Comparison of ENCODE assay signal across 14 cellular contexts in the genomic region with DNA sequence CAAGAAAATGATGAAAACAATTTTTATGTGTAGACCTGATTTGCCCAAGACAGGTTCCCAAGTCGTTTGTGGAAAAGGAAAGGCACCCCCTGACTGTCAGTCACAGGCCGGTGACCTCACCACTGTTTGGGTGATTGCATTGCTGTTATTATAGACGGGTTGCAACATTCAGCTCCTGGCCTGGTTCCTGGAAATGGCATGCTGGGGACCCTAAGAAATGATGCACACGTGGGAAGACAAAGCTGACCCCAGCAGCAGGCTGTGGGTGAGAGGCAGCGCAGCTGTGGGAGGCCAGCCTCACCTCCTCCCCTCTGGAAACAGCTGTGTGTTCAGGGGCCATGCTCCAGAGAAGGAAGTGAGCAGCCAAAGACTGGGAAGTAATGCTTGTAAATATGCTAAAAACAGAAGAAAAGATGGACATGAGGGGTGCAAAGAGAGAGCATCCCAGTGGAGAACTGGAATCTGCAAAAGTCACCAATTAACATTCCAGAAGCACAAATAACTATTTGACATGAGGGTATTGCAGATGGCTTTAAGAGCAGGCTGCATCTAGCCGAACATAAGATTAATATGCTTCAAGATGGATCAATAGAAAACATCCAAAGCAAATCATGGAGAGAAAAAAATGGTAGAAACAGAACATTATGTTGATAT. TPM values are rescaled to one million over a fixed set of nuclear protein-coding genes. Genes with fewer than 3 reads are reported as not detected.
DNase-seq lines count a peak whose midpoint lies in the region; ATAC-seq and TF ChIP-seq lines count a peak whose summit lies in the region.
"Had no signal": no experiment of that assay in that cellular context is flagged by ENCODE, and none has a peak within 500 bp of the region (broad histone marks: within the 10 kb centered on the region; RNA-seq: fewer than 3 reads in every experiment).

No MANE protein-coding gene starts in this region.

- H3K4me2 ChIP-seq in OCI-LY7 (ENCODE audit: low read length) = peak overlapping the region; percentile 16; the same call in 1 of the 2 replicates

- 68% methylated on average over 6 of the region's 6 CpGs for WGBS in esophagus muscularis mucosa

- H3K9me3 Mint-ChIP-seq in activated T-helper 17 cell treated with anti-CD3 and anti-CD28 coated beads, Interleukin-2, amount 50 U/mL, for 72 hours = no peaks in the 10 kb centered on the region
- H3K9me3 Mint-ChIP-seq in Calu3 (ENCODE audit: low read depth, unreplicated experiment) = no peaks in the 10 kb centered on the region

- no peak overlapping the region for H3K4me3 Mint-ChIP-seq in activated T-helper 17 cell treated with anti-CD3 and anti-CD28 coated beads, Interleukin-2, amount 50 U/mL, for 72 hours
- no peak overlapping the region for H3K4me3 Mint-ChIP-seq in Calu3 (ENCODE audit: low read depth, unreplicated experiment)
- H3K4me3 Mint-ChIP-seq: activated naive CD8-positive, alpha-beta T cell had no signal

- TF ChIP-seq CTCF in OCI-LY7 (conservative IDR thresholded peaks at IDR 0.05; ENCODE audit: low read length) (no peak), esophagus muscularis mucosa (IDR thresholded peaks at IDR 0.05) (no peak), Calu3 (IDR thresholded peaks at IDR 0.05; ENCODE audit: unreplicated experiment) (no peak)

- intact Hi-C loops in OCI-LY7 (cut with micrococcal nuclease; ENCODE audit: unreplicated experiment) (no loop called here), esophagus muscularis mucosa (cut with DNase I) (no loop called here), Calu3 (cut with micrococcal nuclease; ENCODE audit: unreplicated experiment) (no loop called here)

- H3K4me3 ChIP-seq in OCI-LY7 (ENCODE audit: low read depth, low read length, poor library complexity, severe bottlenecking) (no peak overlapping the region), esophagus muscularis mucosa (no peak overlapping the region), skeletal muscle cell (ENCODE audit: low read depth, low read length) (no peak overlapping the region)
- H3K4me3 ChIP-seq: psoas muscle had no signal

- BruUV-seq in OCI-LY7 (replicated peaks; lab: Mats Ljungman, UMichigan) (no TSS peak), Calu3 (replicated peaks; lab: Mats Ljungman, UMichigan) (no TSS peak)

- CTCF ChIA-PET in OCI-LY7 (lab: Charles Lee; ENCODE audit: unreplicated experiment) (no interaction called here), Calu3 (lab: Charles Lee) (no interaction called here)

- H3K36me3 ChIP-seq in OCI-LY7 (ENCODE audit: insufficient read depth, low read length) (no peaks in the 10 kb centered on the region), esophagus muscularis mucosa (no peaks in the 10 kb centered on the region)

- no peak overlapping the region for H3K27ac Mint-ChIP-seq in activated T-helper 17 cell treated with anti-CD3 and anti-CD28 coated beads, Interleukin-2, amount 50 U/mL, for 72 hours
- no peak overlapping the region for H3K27ac Mint-ChIP-seq in Calu3 (ENCODE audit: unreplicated experiment)
- H3K27ac Mint-ChIP-seq: activated naive CD8-positive, alpha-beta T cell had no signal

- ATAC-seq in activated T-helper 17 cell treated with anti-CD3 and anti-CD28 coated beads, Interleukin-2, amount 50 U/mL, for 72 hours (replicated peaks) = no peak

- H3K27ac ChIP-seq in OCI-LY7 (ENCODE audit: low read depth, low read length, poor library complexity, severe bottlenecking) (no peak overlapping the region), esophagus muscularis mucosa (replicated peaks in 1 of 4) (no peak overlapping the region)
- H3K27ac ChIP-seq: psoas muscle had no signal

- H3K36me3 Mint-ChIP-seq in activated T-helper 17 cell treated with anti-CD3 and anti-CD28 coated beads, Interleukin-2, amount 50 U/mL, for 72 hours (ENCODE audit: low read depth) = no peaks in the 10 kb centered on the region
- H3K36me3 Mint-ChIP-seq in Calu3 (ENCODE audit: insufficient read depth, unreplicated experiment) = no peaks in the 10 kb centered on the region
- H3K36me3 Mint-ChIP-seq: activated naive CD8-positive, alpha-beta T cell had no signal

- no peak for TF ChIP-seq EP300 in esophagus muscularis mucosa (IDR thresholded peaks at IDR 0.05)

- peaks cover 31% of the 10 kb centered on the region for H3K4me1 Mint-ChIP-seq in activated T-helper 17 cell treated with anti-CD3 and anti-CD28 coated beads, Interleukin-2, amount 50 U/mL, for 72 hours
- no peaks in the 10 kb centered on the region for H3K4me1 Mint-ChIP-seq in Calu3 (ENCODE audit: low read depth, unreplicated experiment)

- no peaks in the 10 kb centered on the region for H3K27me3 Mint-ChIP-seq in activated T-helper 17 cell treated with anti-CD3 and anti-CD28 coated beads, Interleukin-2, amount 50 U/mL, for 72 hours
- H3K27me3 Mint-ChIP-seq in Calu3 (ENCODE audit: unreplicated experiment) = peaks cover 20% of the 10 kb centered on the region
- H3K27me3 Mint-ChIP-seq: activated naive CD8-positive, alpha-beta T cell had no signal

- H3K4me1 ChIP-seq in OCI-LY7 (ENCODE audit: insufficient read depth, low read length, poor library complexity, severe bottlenecking) = peaks cover 73% of the 10 kb centered on the region
- peaks cover 0 to 19% (median 15%) of the 10 kb centered on the region in 4 donors for H3K4me1 ChIP-seq in esophagus muscularis mucosa
- H3K4me1 ChIP-seq: psoas muscle had no signal

- H3K9me2 ChIP-seq in OCI-LY7 (ENCODE audit: insufficient read depth, low read length) = no peaks in the 10 kb centered on the region

- peaks cover 0 to 11% (median 0%) of the 10 kb centered on the region in 4 donors for H3K27me3 ChIP-seq in esophagus muscularis mucosa

- no peaks in the 10 kb centered on the region for H4K20me1 ChIP-seq in OCI-LY7 (ENCODE audit: insufficient read depth, low read length)

- H3K9me3 ChIP-seq in OCI-LY7 (ENCODE audit: low read length) = no peaks in the 10 kb centered on the region; the same call in 1 of the 2 replicates
- no peaks in the 10 kb centered on the region for H3K9me3 ChIP-seq in esophagus muscularis mucosa
- H3K9me3 ChIP-seq: psoas muscle had no signal

- H3K79me2 ChIP-seq in OCI-LY7 (ENCODE audit: insufficient read depth, low read depth, low read length) = no peaks in the 10 kb centered on the region

- DNase-seq in SIG-M5 treated with dmso at 0.1 percent for 504 hours (lab: John Stamatoyannopoulos, UW; ENCODE audit: unreplicated experiment) (peak; percentile 73), SIG-M5 (lab: John Stamatoyannopoulos, UW) (no peak), OCI-LY7 (ENCODE audit: low spot score) (peak; percentile 26), esophagus muscularis mucosa (ENCODE audit: extremely low spot score) (peak; percentile 87), skeletal muscle cell (ENCODE audit: low read depth) (peak; percentile 57), amniotic stem cell (lab: John Stamatoyannopoulos, UW) (no peak), Calu3 (no peak)
- DNase-seq: mesendoderm, NCI-H1694 treated with DMSO at 0.1 percent for 48 hours, T-helper 2 cell had no signal

- peak overlapping the region; percentile 44 for H2AFZ ChIP-seq in OCI-LY7 (ENCODE audit: low read length)

- TF ChIP-seq POLR2A in esophagus muscularis mucosa (IDR thresholded peaks at IDR 0.05; ENCODE audit: low read depth) = no peak

- POLR2A ChIA-PET in OCI-LY7 (lab: Charles Lee) = interaction anchor here (0.8 kb wide), 1 partner anchor 34 kb away, joined by 4 read pairs; no protein-coding TSS in a partner anchor

RNA-seq across cellular contexts. Expression of a gene that starts 23.4 kb away (rescaled TPM):
- 13.2 and 16.7 TPM in 2 replicates for total RNA-seq in OCI-LY7 (2014; rRNA removed; shearing (Covaris generic))
- total RNA-seq in OCI-LY7 (2022) = 17.3 and 18.8 TPM in 2 replicates
- 10 to 100 TPM; 16.1 to 25.9 (median 20.0) TPM for total RNA-seq in esophagus muscularis mucosa
- 1 to 10 TPM; 3.1 to 8.2 TPM for total RNA-seq in activated T-helper 17 cell treated with anti-CD3 and anti-CD28 coated beads, Interleukin-2, amount 50 U/mL, for 72 hours
- 0.19 and 0.29 TPM in 2 replicates for total RNA-seq in Calu3 (2022)
- total RNA-seq: HT1080 had no signal

Comparison
In these comparisons a context has a peak if more than half of its experiments do, and no peak if none do; other contexts are left out.
1. DNase-seq: peak in SIG-M5 treated with dmso at 0.1 percent for 504 hours (single experiment), OCI-LY7 (single experiment), esophagus muscularis mucosa (single experiment) and skeletal muscle cell (single experiment); none in SIG-M5 (single experiment), amniotic stem cell (single experiment) and Calu3 (single experiment).